20 cellular contexts compared by ENCODE assay signal in genomic region chr11:95586681-95587080, GRCh38.
DNase-seq lines count a peak whose midpoint lies in the region; ATAC-seq and TF ChIP-seq lines count a peak whose summit lies in the region.
"Had no signal": no experiment of that assay in that cellular context is flagged by ENCODE, and none has a peak within 500 bp of the region (broad histone marks: within the 10 kb centered on the region; RNA-seq: fewer than 3 reads in every experiment).

No MANE protein-coding gene starts in this region.

- WGBS in mesodermal cell (ENCODE audit: insufficient coverage in 2 of 2), 2 experiments = 83% methylated on average over 1 of the region's 4 CpGs; no CpG with 5 or more reads in 1 of the 2 experiments

- H3K9me2 ChIP-seq in GM23338 (ENCODE audit: insufficient read depth) = no peaks in the 10 kb centered on the region
- H3K9me2 ChIP-seq: SK-N-SH had no signal

- H3K9me3 Mint-ChIP-seq in GM23338 = no peaks in the 10 kb centered on the region
- H3K9me3 Mint-ChIP-seq: CD8-positive, alpha-beta T cell had no signal

- H3K27ac ChIP-seq in GM23338 (ENCODE audit: low read depth) (no peak overlapping the region), WERI-Rb-1 (no peak overlapping the region), mesodermal cell (ENCODE audit: low read depth, low read length, severe bottlenecking) (peak overlapping the region; percentile 38)
- H3K27ac ChIP-seq: A549, BLaER1 had no signal

- H3F3A ChIP-seq in GM23338 (replicated peaks; ENCODE audit: low read depth) = no peaks in the 10 kb centered on the region

- no peak for DNase-seq in GM23338 (ENCODE audit: low spot score)
- DNase-seq in WERI-Rb-1 = peak; percentile 11
- DNase-seq in retinal pigment epithelial cell (ENCODE audit: low read depth) = peak; percentile 98
- no peak for DNase-seq in OCI-M2 (lab: John Stamatoyannopoulos, UW; ENCODE audit: unreplicated experiment)
- DNase-seq: CD8-positive, alpha-beta T cell; DMS79 treated with DMSO at 0.1 percent for 48 hours; HFFc6; NCI-H1105; NCI-H1694; NCI-H2081 treated with DMSO at 0.1 percent for 48 hours; NCI-H446 treated with DMSO at 0.1 percent for 48 hours; RPMI8226; SHP77 treated with DMSO at 0.1 percent for 48 hours; SK-N-SH had no signal

- no peak overlapping the region for H3K27ac Mint-ChIP-seq in GM23338
- H3K27ac Mint-ChIP-seq: CD8-positive, alpha-beta T cell; HFFc6 had no signal

- H3K4me3 ChIP-seq in GM23338 (no peak overlapping the region), WERI-Rb-1 (ENCODE audit: low read depth, low read length) (no peak overlapping the region), mesodermal cell (ENCODE audit: extremely low read depth, insufficient read depth, low read length, poor library complexity, severe bottlenecking) (no peak overlapping the region), retinal pigment epithelial cell (ENCODE audit: low read length) (no peak overlapping the region)
- H3K4me3 ChIP-seq: A549, BLaER1 had no signal

- H3K4me1 ChIP-seq in GM23338 (ENCODE audit: insufficient read depth) = no peaks in the 10 kb centered on the region
- peaks cover 4% of the 10 kb centered on the region for H3K4me1 ChIP-seq in mesodermal cell (ENCODE audit: control insufficient read depth, insufficient read depth, low read length, poor library complexity, severe bottlenecking)
- H3K4me1 ChIP-seq: A549 had no signal

- ATAC-seq in GM23338 (no peak), HG03097 (IDR thresholded peaks at IDR 0.05; ENCODE audit: low FRiP score, unreplicated experiment) (no peak), HG03175 (IDR thresholded peaks at IDR 0.05; ENCODE audit: unreplicated experiment) (no peak), GM21390 (IDR thresholded peaks at IDR 0.05; ENCODE audit: unreplicated experiment) (no peak)
- ATAC-seq: A549; CD8-positive, alpha-beta T cell had no signal

- H3K27me3 Mint-ChIP-seq in GM23338 (ENCODE audit: insufficient read depth, low read depth, poor library complexity) = no peaks in the 10 kb centered on the region

- no peaks in the 10 kb centered on the region for H3K79me2 ChIP-seq in GM23338 (replicated peaks; ENCODE audit: insufficient read depth)

- peak overlapping the region; percentile 81 for H2AFZ ChIP-seq in GM23338

- no peak overlapping the region for H3K4me3 Mint-ChIP-seq in GM23338
- H3K4me3 Mint-ChIP-seq: CD8-positive, alpha-beta T cell; HFFc6 had no signal

- H3K27me3 ChIP-seq in GM23338 (ENCODE audit: insufficient read depth) (no peaks in the 10 kb centered on the region), WERI-Rb-1 (ENCODE audit: insufficient read depth, low read depth, severe bottlenecking) (no peaks in the 10 kb centered on the region)
- H3K27me3 ChIP-seq: BLaER1 had no signal

- H3K4me2 ChIP-seq in GM23338 = no peak overlapping the region
- H3K4me2 ChIP-seq: A549, BLaER1, SK-N-SH had no signal

- H4K20me1 ChIP-seq in GM23338 (replicated peaks; ENCODE audit: insufficient read depth) = no peaks in the 10 kb centered on the region
- H4K20me1 ChIP-seq: BLaER1 had no signal

- TF ChIP-seq CTCF in GM23338 (conservative IDR thresholded peaks at IDR 0.05; ENCODE audit: low read depth in 2 of 2) = no peak
- TF ChIP-seq CTCF in WERI-Rb-1 (IDR thresholded peaks at IDR 0.05; ENCODE audit: low read depth, low read length) = no peak
- no peak for TF ChIP-seq CTCF in retinal pigment epithelial cell (conservative IDR thresholded peaks at IDR 0.05; ENCODE audit: low read depth, low read length)

- H3K9me3 ChIP-seq in WERI-Rb-1 (ENCODE audit: severe bottlenecking) (no peaks in the 10 kb centered on the region), mesodermal cell (ENCODE audit: control insufficient read depth, low read length) (no peaks in the 10 kb centered on the region)
- H3K9me3 ChIP-seq: A549, BLaER1, SK-N-SH had no signal

- H3K36me3 ChIP-seq in GM23338 (ENCODE audit: insufficient read depth) (no peaks in the 10 kb centered on the region), WERI-Rb-1 (no peaks in the 10 kb centered on the region), mesodermal cell (ENCODE audit: control insufficient read depth, insufficient read depth, low read length) (no peaks in the 10 kb centered on the region)
- H3K36me3 ChIP-seq: BLaER1 had no signal

- H3K4me1 Mint-ChIP-seq in GM23338 = no peaks in the 10 kb centered on the region

- H3K36me3 Mint-ChIP-seq in GM23338 (ENCODE audit: low read depth) = no peaks in the 10 kb centered on the region
- H3K36me3 Mint-ChIP-seq: CD8-positive, alpha-beta T cell had no signal

TF ChIP-seq in GM23338, 12 proteins besides CTCF, POLR2A, EP300 and RAD21 (continues in another document):
- TF ChIP-seq NANOG (IDR thresholded peaks at IDR 0.05; ENCODE audit: borderline replicate concordance) = no peak
- TF ChIP-seq EZH2 (IDR thresholded peaks at IDR 0.05; ENCODE audit: low read depth, unreplicated experiment) = no peak
- no peak for TF ChIP-seq STAT1 (IDR thresholded peaks at IDR 0.05; ENCODE audit: unreplicated experiment)
- no peak for TF ChIP-seq ZNF331 (CRISPR knock-in tag; IDR thresholded peaks at IDR 0.05; ENCODE audit: low read depth)
- no peak for TF ChIP-seq ZNF114 (CRISPR knock-in tag; IDR thresholded peaks at IDR 0.05)
- TF ChIP-seq POLR2AphosphoS5 (IDR thresholded peaks at IDR 0.05; ENCODE audit: low read depth) = no peak
- TF ChIP-seq ETS1 (IDR thresholded peaks at IDR 0.05) = no peak
- TF ChIP-seq ZNF462 (CRISPR knock-in tag; IDR thresholded peaks at IDR 0.05) = no peak
- no peak for TF ChIP-seq JUNB (IDR thresholded peaks at IDR 0.05; ENCODE audit: unreplicated experiment)
- TF ChIP-seq CREB1 (CRISPR knock-in tag; IDR thresholded peaks at IDR 0.05; ENCODE audit: low read depth) = no peak
- TF ChIP-seq EZH2phosphoT487 (IDR thresholded peaks at IDR 0.05; ENCODE audit: unreplicated experiment) = no peak

Comparison
In these comparisons a context has a peak if more than half of its experiments do, and no peak if none do; other contexts are left out.
1. DNase-seq: peak in WERI-Rb-1 (single experiment) and retinal pigment epithelial cell (single experiment); none in GM23338 (single experiment) and OCI-M2 (single experiment).